ENCODE assay signal across 13 cellular contexts in genomic region chr3:12400795-12401194, GRCh38.
DNase-seq lines count a peak whose midpoint lies in the region; ATAC-seq, FAIRE-seq and TF ChIP-seq lines count a peak whose summit lies in the region.
"Had no signal": no experiment of that assay in that cellular context is flagged by ENCODE, and none has a peak within 500 bp of the region (broad histone marks: within the 10 kb centered on the region; RNA-seq: fewer than 3 reads in every experiment).

No MANE protein-coding gene starts in this region.

- H3K4me1 ChIP-seq in astrocyte (ENCODE audit: insufficient read depth, low read length) (peaks cover 10% of the 10 kb centered on the region), left lung (peaks cover 5 to 47% of the 10 kb centered on the region in 2 donors)

- peak overlapping the region; percentile 16 for H3K9ac ChIP-seq in astrocyte (ENCODE audit: low read length)

- H3K36me3 Mint-ChIP-seq in IgD-negative memory B cell, result no peaks in the 10 kb centered on the region
- H3K36me3 Mint-ChIP-seq in astrocyte (ENCODE audit: low read depth, unreplicated experiment), result peaks cover 2% of the 10 kb centered on the region

- H2AFZ ChIP-seq in astrocyte (ENCODE audit: low read depth, low read length), result no peak overlapping the region

- H3K4me2 ChIP-seq in astrocyte (ENCODE audit: low read length), result peak overlapping the region; percentile 42

- no peaks in the 10 kb centered on the region for H3K27me3 ChIP-seq in astrocyte (ENCODE audit: insufficient read depth, low read length)
- H3K27me3 ChIP-seq in left lung, result no peaks in the 10 kb centered on the region

- H3K9me3 ChIP-seq in astrocyte (ENCODE audit: insufficient read depth, low read depth, low read length), result no peaks in the 10 kb centered on the region
- no peaks in the 10 kb centered on the region for H3K9me3 ChIP-seq in left lung
- H3K9me3 ChIP-seq: thoracic aorta had no signal

- intact Hi-C loops in left lung (cut with DNase I) (no loop called here), cardiac septum (cut with DNase I) (no loop called here)

- H3K79me2 ChIP-seq in astrocyte (ENCODE audit: insufficient read depth, low read length), result no peaks in the 10 kb centered on the region

- DNase-seq in AML-193 (lab: John Stamatoyannopoulos, UW) (peak; percentile 16 to 21), astrocyte (ENCODE audit: low read depth) (peak; percentile 88), left lung (no peak), NCI-H524 treated with DMSO at 0.1 percent for 48 hours (lab: John Stamatoyannopoulos, UW) (no peak), cardiac septum (ENCODE audit: low spot score) (no peak), NCI-H1694 treated with DMSO at 0.1 percent for 48 hours (lab: John Stamatoyannopoulos, UW) (no peak)
- DNase-seq: activated CD4-positive, alpha-beta T cell treated with anti-CD3 and anti-CD28 coated beads, Interleukin-2, amount 10 ng/mL, durations not matched to agents 7 days and 5 days; H9; NCI-H187 treated with DMSO at 0.1 percent for 48 hours; nephron progenitor cell had no signal

- H3K4me1 Mint-ChIP-seq in IgD-negative memory B cell (peaks cover 19 to 27% (median 27%) of the 10 kb centered on the region in 3 donors), astrocyte (ENCODE audit: low read depth, unreplicated experiment) (peaks cover 24% of the 10 kb centered on the region)
- H3K4me1 Mint-ChIP-seq: H9 had no signal

- H4K20me1 ChIP-seq in astrocyte (ENCODE audit: insufficient read depth, low read length), result no peaks in the 10 kb centered on the region

- no peak overlapping the region for H3K4me3 ChIP-seq in astrocyte (ENCODE audit: insufficient read depth, low read depth, low read length)
- no peak overlapping the region for H3K4me3 ChIP-seq in left lung
- H3K4me3 ChIP-seq: thoracic aorta had no signal

- H3K4me3 Mint-ChIP-seq in IgD-negative memory B cell (peak overlapping the region in 3 of 4 donors; percentile 28 to 84 (median 65)), astrocyte (ENCODE audit: unreplicated experiment) (no peak overlapping the region)
- H3K4me3 Mint-ChIP-seq: activated CD4-positive, alpha-beta T cell treated with anti-CD3 and anti-CD28 coated beads, Interleukin-2, amount 10 ng/mL, durations not matched to agents 7 days and 5 days; H9; nephron progenitor cell had no signal

- peak overlapping the region in 1 of 3 donors; percentile 54 for H3K27ac Mint-ChIP-seq in IgD-negative memory B cell
- peak overlapping the region; percentile 36 for H3K27ac Mint-ChIP-seq in astrocyte (ENCODE audit: unreplicated experiment)
- H3K27ac Mint-ChIP-seq: activated CD4-positive, alpha-beta T cell treated with anti-CD3 and anti-CD28 coated beads, Interleukin-2, amount 10 ng/mL, durations not matched to agents 7 days and 5 days; H9; nephron progenitor cell had no signal

- no peak for FAIRE-seq in astrocyte (lab: Jason Lieb, UNC)

- peak overlapping the region; percentile 41 for H3K27ac ChIP-seq in astrocyte (ENCODE audit: low read depth, low read length)
- H3K27ac ChIP-seq in left lung, result peak overlapping the region in 1 of 2 donors; percentile 29
- H3K27ac ChIP-seq: thoracic aorta had no signal

- ATAC-seq in left lung (peak; percentile 38), HG02642 (IDR thresholded peaks at IDR 0.05; ENCODE audit: poor library complexity, unreplicated experiment) (no peak)

- TF ChIP-seq CTCF in astrocyte (IDR thresholded peaks at IDR 0.05; ENCODE audit: insufficient read depth, low read depth, low read length) (no peak), left lung (IDR thresholded peaks at IDR 0.05) (no peak)

- H3K27me3 Mint-ChIP-seq in IgD-negative memory B cell, result no peaks in the 10 kb centered on the region
- H3K27me3 Mint-ChIP-seq in astrocyte (ENCODE audit: low read depth, unreplicated experiment), result no peaks in the 10 kb centered on the region

- no peaks in the 10 kb centered on the region for H3K36me3 ChIP-seq in astrocyte (ENCODE audit: insufficient read depth, low read length)
- H3K36me3 ChIP-seq in left lung, result no peaks in the 10 kb centered on the region
- H3K36me3 ChIP-seq: thoracic aorta had no signal

- H3K9me3 Mint-ChIP-seq in IgD-negative memory B cell (no peaks in the 10 kb centered on the region), astrocyte (ENCODE audit: unreplicated experiment) (no peaks in the 10 kb centered on the region)
- H3K9me3 Mint-ChIP-seq: activated CD4-positive, alpha-beta T cell treated with anti-CD3 and anti-CD28 coated beads, Interleukin-2, amount 10 ng/mL, durations not matched to agents 7 days and 5 days; H9; nephron progenitor cell had no signal

Comparison
In these comparisons a context has a peak if more than half of its experiments do, and no peak if none do; other contexts are left out.
1. DNase-seq: peak in AML-193 (2 of 2) and astrocyte (single experiment); none in left lung (0 of 2), NCI-H524 treated with DMSO at 0.1 percent for 48 hours (single experiment), cardiac septum (single experiment) and NCI-H1694 treated with DMSO at 0.1 percent for 48 hours (single experiment).